Comparison of ENCODE assay signal across 9 cellular contexts in the genomic region with DNA sequence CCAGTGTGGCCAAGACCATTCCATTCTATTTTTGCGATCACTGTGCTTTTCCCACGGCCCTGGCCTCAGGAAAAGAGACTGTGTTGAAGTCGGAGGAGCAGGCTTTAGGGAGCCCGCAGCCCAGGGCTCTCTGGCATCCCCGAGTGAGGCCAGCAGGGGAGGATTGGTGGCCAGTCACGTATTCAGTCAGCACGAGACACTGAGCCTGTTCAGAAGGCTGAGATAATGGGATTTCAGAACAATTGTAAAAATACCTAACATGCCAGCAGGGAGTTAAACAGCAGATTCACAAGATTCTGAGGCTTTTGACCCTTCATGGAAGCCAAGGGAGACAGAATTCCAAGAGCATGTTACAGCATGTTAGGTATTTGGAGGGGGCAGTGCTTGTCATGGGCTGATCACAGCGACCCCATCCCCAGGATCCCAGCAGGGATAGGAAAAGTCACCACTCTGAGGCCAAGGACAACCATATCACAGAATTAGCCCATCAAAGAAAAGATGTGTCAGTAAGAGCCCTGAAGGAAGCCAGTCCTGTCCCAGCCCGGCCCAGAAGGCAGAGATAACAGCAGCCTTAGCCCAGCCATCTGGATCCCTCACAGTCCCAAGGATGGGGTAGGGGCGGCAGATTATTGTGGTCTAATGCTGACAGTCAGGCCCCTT. TPM values are rescaled to one million over a fixed set of nuclear protein-coding genes. Genes with fewer than 3 reads are reported as not detected.
DNase-seq lines count a peak whose midpoint lies in the region; ATAC-seq and TF ChIP-seq lines count a peak whose summit lies in the region.
"Had no signal": no experiment of that assay in that cellular context is flagged by ENCODE, and none has a peak within 500 bp of the region (broad histone marks: within the 10 kb centered on the region; RNA-seq: fewer than 3 reads in every experiment).

No MANE protein-coding gene starts in this region.

- ATAC-seq in Right ventricle myocardium superior (ENCODE audit: poor library complexity): peak; percentile 37
- ATAC-seq in Right ventricle myocardium inferior: no peak
- ATAC-seq in HG02571 (IDR thresholded peaks at IDR 0.05; ENCODE audit: unreplicated experiment): no peak
- ATAC-seq: activated CD4-positive, alpha-beta T cell treated with anti-CD3 and anti-CD28 coated beads for 36 hours had no signal

- H3K27ac Mint-ChIP-seq in mesothelial cell of epicardium: peak overlapping the region; percentile 99
- H3K27ac Mint-ChIP-seq in activated CD4-positive, alpha-beta memory T cell treated with anti-CD3 and anti-CD28 coated beads, Interleukin-2, amount 10 ng/mL, durations not matched to agents 7 days and 5 days: no peak overlapping the region
- H3K27ac Mint-ChIP-seq: activated CD4-positive, alpha-beta T cell treated with anti-CD3 and anti-CD28 coated beads for 36 hours had no signal

- POLR2A ChIA-PET in activated CD4-positive, alpha-beta memory T cell treated with anti-CD3 and anti-CD28 coated beads, Interleukin-2, amount 10 ng/mL, durations not matched to agents 7 days and 5 days (lab: Charles Lee): no interaction called here

- intact Hi-C loops in Right ventricle myocardium superior (cut with DNase I): no loop called here
- intact Hi-C loops in Right ventricle myocardium inferior (cut with DNase I): no loop called here

- no peak for DNase-seq in Right ventricle myocardium superior
- no peak for DNase-seq in Right ventricle myocardium inferior (ENCODE audit: missing footprints)
- peak; percentile 93 for DNase-seq in cerebellar cortex (ENCODE audit: low spot score)
- no peak for DNase-seq in mesothelial cell of epicardium (ENCODE audit: low spot score in 2 of 2, unreplicated experiment in 2 of 2)
- no peak for DNase-seq in activated CD4-positive, alpha-beta memory T cell treated with anti-CD3 and anti-CD28 coated beads, Interleukin-2, amount 10 ng/mL, durations not matched to agents 7 days and 5 days
- no peak for DNase-seq in activated CD8-positive, alpha-beta memory T cell treated with anti-CD3 and anti-CD28 coated beads, Interleukin-2, amount 50 U/mL, for 4 hours
- DNase-seq in NCI-H1417 treated with DMSO at 0.1 percent for 48 hours (lab: John Stamatoyannopoulos, UW): no peak
- DNase-seq: activated CD4-positive, alpha-beta T cell treated with anti-CD3 and anti-CD28 coated beads for 36 hours had no signal

- peaks cover 56% of the 10 kb centered on the region for H3K4me1 Mint-ChIP-seq in mesothelial cell of epicardium
- no peaks in the 10 kb centered on the region for H3K4me1 Mint-ChIP-seq in activated CD4-positive, alpha-beta memory T cell treated with anti-CD3 and anti-CD28 coated beads, Interleukin-2, amount 10 ng/mL, durations not matched to agents 7 days and 5 days
- H3K4me1 Mint-ChIP-seq: activated CD4-positive, alpha-beta T cell treated with anti-CD3 and anti-CD28 coated beads for 36 hours had no signal

- H3K4me3 Mint-ChIP-seq in mesothelial cell of epicardium: peak overlapping the region; percentile 13
- no peak overlapping the region for H3K4me3 Mint-ChIP-seq in activated CD4-positive, alpha-beta memory T cell treated with anti-CD3 and anti-CD28 coated beads, Interleukin-2, amount 10 ng/mL, durations not matched to agents 7 days and 5 days
- H3K4me3 Mint-ChIP-seq: activated CD4-positive, alpha-beta T cell treated with anti-CD3 and anti-CD28 coated beads for 36 hours had no signal

- CTCF ChIA-PET in activated CD4-positive, alpha-beta memory T cell treated with anti-CD3 and anti-CD28 coated beads, Interleukin-2, amount 10 ng/mL, durations not matched to agents 7 days and 5 days (lab: Charles Lee): no interaction called here

- no peaks in the 10 kb centered on the region for H3K36me3 Mint-ChIP-seq in mesothelial cell of epicardium
- H3K36me3 Mint-ChIP-seq in activated CD4-positive, alpha-beta memory T cell treated with anti-CD3 and anti-CD28 coated beads, Interleukin-2, amount 10 ng/mL, durations not matched to agents 7 days and 5 days (ENCODE audit: low read depth): no peaks in the 10 kb centered on the region

- no peaks in the 10 kb centered on the region for H3K27me3 Mint-ChIP-seq in mesothelial cell of epicardium (ENCODE audit: low read depth)
- H3K27me3 Mint-ChIP-seq in activated CD4-positive, alpha-beta memory T cell treated with anti-CD3 and anti-CD28 coated beads, Interleukin-2, amount 10 ng/mL, durations not matched to agents 7 days and 5 days: peaks cover 2% of the 10 kb centered on the region
- H3K27me3 Mint-ChIP-seq: activated CD4-positive, alpha-beta T cell treated with anti-CD3 and anti-CD28 coated beads for 36 hours had no signal

- no peaks in the 10 kb centered on the region for H3K9me3 Mint-ChIP-seq in mesothelial cell of epicardium
- H3K9me3 Mint-ChIP-seq in activated CD4-positive, alpha-beta memory T cell treated with anti-CD3 and anti-CD28 coated beads, Interleukin-2, amount 10 ng/mL, durations not matched to agents 7 days and 5 days: no peaks in the 10 kb centered on the region

- TF ChIP-seq CTCF in mesothelial cell of epicardium (IDR thresholded peaks at IDR 0.05; ENCODE audit: unreplicated experiment): no peak

RNA-seq across cellular contexts. Expression of a gene that starts 40.6 kb away (rescaled TPM):
- total RNA-seq in Right ventricle myocardium superior (63.0 TPM), Right ventricle myocardium inferior (61.9 TPM), mesothelial cell of epicardium (281 to 297 TPM (median 296 TPM) in 3 replicates)
- total RNA-seq in activated CD4-positive, alpha-beta memory T cell treated with anti-CD3 and anti-CD28 coated beads, Interleukin-2, amount 10 ng/mL, durations not matched to agents 7 days and 5 days: not detected

Comparison
In these comparisons a context has a peak if more than half of its experiments do, and no peak if none do; other contexts are left out.
1. RNA of a gene that starts 40.6 kb away (total RNA-seq): 281 to 297 TPM in mesothelial cell of epicardium, 63.0 TPM in Right ventricle myocardium superior (single experiment) and 61.9 TPM in Right ventricle myocardium inferior (single experiment); not detected in activated CD4-positive, alpha-beta memory T cell treated with anti-CD3 and anti-CD28 coated beads, Interleukin-2, amount 10 ng/mL, durations not matched to agents 7 days and 5 days; every median in the first group is over 10 times any median in the second.